ENCODE assay signal across 10 cellular contexts in the genomic region with DNA sequence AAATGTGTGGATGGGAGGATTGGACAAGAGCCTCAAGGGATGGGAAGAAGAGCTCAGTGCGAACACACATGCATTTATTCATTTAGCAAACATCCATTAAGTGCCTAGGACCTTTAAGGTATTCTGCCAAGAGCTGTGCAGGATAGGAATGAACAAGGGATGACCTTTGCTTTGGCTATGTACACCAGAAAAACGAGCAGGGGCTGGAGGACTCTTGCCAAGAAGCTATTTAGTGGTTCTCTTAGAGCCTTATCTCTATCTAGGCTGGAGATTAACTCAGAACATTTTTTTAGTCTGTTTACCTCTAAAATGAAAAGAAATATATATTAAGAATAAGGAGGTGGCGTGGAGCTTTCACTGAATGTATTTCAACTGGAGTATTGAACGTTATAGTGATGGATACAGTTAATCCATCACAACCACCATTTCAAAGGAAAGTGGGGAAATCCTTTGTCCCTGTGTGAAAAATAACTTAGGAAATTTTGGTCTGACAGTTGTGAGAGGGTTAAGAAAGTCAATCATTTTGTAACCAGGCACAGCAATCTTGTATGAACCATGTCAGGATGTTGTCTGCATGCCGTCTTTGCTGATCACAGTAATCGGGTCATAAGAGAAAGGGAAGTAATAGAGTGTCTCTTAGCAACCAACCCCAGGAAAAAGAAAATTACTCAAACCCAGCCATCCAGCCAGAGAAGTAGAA.
A peak's percentile ranks its signal among the peaks of the same experiment; 100 is the strongest.
DNase-seq lines count a peak whose midpoint lies in the region; ATAC-seq and TF ChIP-seq lines count a peak whose summit lies in the region.
"Had no signal": no experiment of that assay in that cellular context is flagged by ENCODE, and none has a peak within 500 bp of the region (broad histone marks: within the 10 kb centered on the region; RNA-seq: fewer than 3 reads in every experiment).

No MANE protein-coding gene starts in this region.

- H3K9me3 Mint-ChIP-seq in activated CD8-positive, alpha-beta memory T cell treated with anti-CD3 and anti-CD28 coated beads, Interleukin-2, amount 10 ng/mL, durations not matched to agents 7 days and 5 days (ENCODE audit: low read depth) = no peaks in the 10 kb centered on the region
- H3K9me3 Mint-ChIP-seq in activated naive CD4-positive, alpha-beta T cell treated with anti-CD3 and anti-CD28 coated beads, Interleukin-2, amount 50 U/mL, for 72 hours = peaks cover 0 to 5% of the 10 kb centered on the region in 2 donors

- peak overlapping the region; percentile 55 to 64 for H3K27ac ChIP-seq in thoracic aorta

- peak; percentile 53 for ATAC-seq in activated CD8-positive, alpha-beta memory T cell treated with anti-CD3 and anti-CD28 coated beads, Interleukin-2, amount 10 ng/mL, durations not matched to agents 7 days and 5 days
- peak in 1 of 2 donors; percentile 64 for ATAC-seq in activated naive CD4-positive, alpha-beta T cell treated with anti-CD3 and anti-CD28 coated beads, Interleukin-2, amount 50 U/mL, for 72 hours
- no peak for ATAC-seq in thoracic aorta (ENCODE audit: insufficient number of reproducible peaks, low FRiP score, low read depth)
- ATAC-seq in HG03039 (IDR thresholded peaks at IDR 0.05; ENCODE audit: unreplicated experiment) = no peak
- ATAC-seq: K562 had no signal

- TF ChIP-seq CTCF in thoracic aorta (IDR thresholded peaks at IDR 0.05) = no peak

- H3K4me3 Mint-ChIP-seq in activated CD8-positive, alpha-beta memory T cell treated with anti-CD3 and anti-CD28 coated beads, Interleukin-2, amount 10 ng/mL, durations not matched to agents 7 days and 5 days = peak overlapping the region; percentile 16

- DNase-seq in activated CD8-positive, alpha-beta memory T cell treated with anti-CD3 and anti-CD28 coated beads, Interleukin-2, amount 10 ng/mL, durations not matched to agents 7 days and 5 days = no peak
- DNase-seq in activated CD8-positive, alpha-beta memory T cell treated with anti-CD3 and anti-CD28 coated beads, Interleukin-2, amount 50 U/mL, for 4 hours = no peak
- no peak for DNase-seq in activated naive CD4-positive, alpha-beta T cell treated with anti-CD3 and anti-CD28 coated beads, Interleukin-2, amount 50 U/mL, for 72 hours (ENCODE audit: low spot score in 2 of 2)
- DNase-seq in kidney tubule cell (ENCODE audit: low spot score) (peak; percentile 63), thoracic aorta (ENCODE audit: low spot score) (no peak), OCI-M2 (lab: John Stamatoyannopoulos, UW; ENCODE audit: unreplicated experiment) (no peak), NCI-H69 (lab: John Stamatoyannopoulos, UW) (no peak)
- DNase-seq: glutamatergic neuron had no signal

- peaks cover 29% of the 10 kb centered on the region for H3K4me1 Mint-ChIP-seq in activated CD8-positive, alpha-beta memory T cell treated with anti-CD3 and anti-CD28 coated beads, Interleukin-2, amount 10 ng/mL, durations not matched to agents 7 days and 5 days

- CTCF ChIA-PET in activated CD8-positive, alpha-beta memory T cell treated with anti-CD3 and anti-CD28 coated beads, Interleukin-2, amount 10 ng/mL, durations not matched to agents 7 days and 5 days (lab: Charles Lee) = interaction anchor here (0.7 to 1.2 kb wide), 2 partner anchors 90 to 691 kb away, joined by 3 read pairs; no protein-coding TSS in a partner anchor

- H3K36me3 Mint-ChIP-seq in activated CD8-positive, alpha-beta memory T cell treated with anti-CD3 and anti-CD28 coated beads, Interleukin-2, amount 10 ng/mL, durations not matched to agents 7 days and 5 days = peaks cover 25% of the 10 kb centered on the region
- peaks cover 4 to 13% of the 10 kb centered on the region in 2 donors for H3K36me3 Mint-ChIP-seq in activated naive CD4-positive, alpha-beta T cell treated with anti-CD3 and anti-CD28 coated beads, Interleukin-2, amount 50 U/mL, for 72 hours

- no peaks in the 10 kb centered on the region for H3K27me3 ChIP-seq in thoracic aorta (replicated peaks; ENCODE audit: insufficient read depth)

- peak overlapping the region; percentile 41 for H3K27ac Mint-ChIP-seq in activated CD8-positive, alpha-beta memory T cell treated with anti-CD3 and anti-CD28 coated beads, Interleukin-2, amount 10 ng/mL, durations not matched to agents 7 days and 5 days
- H3K27ac Mint-ChIP-seq in activated naive CD4-positive, alpha-beta T cell treated with anti-CD3 and anti-CD28 coated beads, Interleukin-2, amount 50 U/mL, for 72 hours = peak overlapping the region; percentile 2 to 74

- H3K36me3 ChIP-seq in thoracic aorta = no peaks in the 10 kb centered on the region

- H3K27me3 Mint-ChIP-seq in activated CD8-positive, alpha-beta memory T cell treated with anti-CD3 and anti-CD28 coated beads, Interleukin-2, amount 10 ng/mL, durations not matched to agents 7 days and 5 days = no peaks in the 10 kb centered on the region

- H3K9me3 ChIP-seq in thoracic aorta = no peaks in the 10 kb centered on the region

- H3K4me1 ChIP-seq in thoracic aorta (ENCODE audit: control insufficient read depth in 1 of 2, low read depth in 2 of 2) = peaks cover 60 to 87% of the 10 kb centered on the region in 2 donors

- peak overlapping the region; percentile 4 for H3K4me3 ChIP-seq in thoracic aorta
- H3K4me3 ChIP-seq: K562 had no signal
